ENCODE assay signal across 18 cellular contexts in the genomic region with DNA sequence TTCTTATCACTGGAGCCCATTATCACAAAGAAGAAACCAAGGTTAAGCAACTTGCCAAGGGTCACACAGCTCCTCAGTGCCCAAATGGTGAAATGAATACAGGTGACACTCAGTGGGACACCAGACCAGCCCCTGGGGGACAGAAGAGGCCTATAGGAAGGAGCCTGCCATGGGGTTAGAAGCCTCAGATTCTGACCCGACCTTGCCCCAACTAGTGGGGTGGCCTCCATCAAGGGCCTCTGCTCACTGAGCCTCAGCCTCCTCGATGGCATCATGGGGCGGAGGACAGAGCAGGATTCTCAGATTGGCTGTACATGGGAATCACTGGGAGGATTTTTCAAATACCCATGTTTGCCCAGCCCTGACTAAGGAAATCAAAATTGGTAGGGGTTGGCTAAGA.
"Had no signal": no experiment of that assay in that cellular context is flagged by ENCODE, and none has a peak within 500 bp of the region (broad histone marks: within the 10 kb centered on the region; RNA-seq: fewer than 3 reads in every experiment).

No MANE protein-coding gene starts in this region.

- DNase-seq: activated CD4-positive, CD25-positive, alpha-beta regulatory T cell; anterior cingulate cortex; effector CD8-positive, alpha-beta T cell; esophagus squamous epithelium; kidney glomerular epithelial cell; lower lobe of right lung; stimulated activated naive CD4-positive, alpha-beta T cell had no signal

- H3K27me3 ChIP-seq: ovary, tibial nerve had no signal

- H3K27ac ChIP-seq: epithelial cell of prostate, esophagus squamous epithelium, lower lobe of right lung, ovary, prostate gland, tibial nerve had no signal

- H3K36me3 ChIP-seq: esophagus squamous epithelium, lower lobe of right lung, ovary, prostate gland, tibial nerve had no signal

- H3K4me3 ChIP-seq: esophagus squamous epithelium, lower lobe of right lung, ovary, prostate gland, tibial nerve had no signal

- H3K27ac Mint-ChIP-seq: activated CD8-positive, alpha-beta memory T cell treated with anti-CD3 and anti-CD28 coated beads, Interleukin-2, amount 10 ng/mL, durations not matched to agents 7 days and 5 days; activated CD8-positive, alpha-beta T cell treated with anti-CD3 and anti-CD28 coated beads, Interleukin-2, amount 10 ng/mL, durations not matched to agents 7 days and 5 days; activated naive CD8-positive, alpha-beta T cell; activated T-helper 2 cell treated with anti-CD3 and anti-CD28 coated beads, Interferon-gamma antibody, Interleukin-2, Interleukin-4, amounts not matched to agents 10 μg/mL and 5 μg/mL and 100 μg/mL, durations not matched to agents 14 hours and 24 hours and 36 hours; natural killer cell had no signal

- H3K4me3 Mint-ChIP-seq: activated CD4-positive, alpha-beta T cell treated with anti-CD3 and anti-CD28 coated beads for 36 hours; activated CD8-positive, alpha-beta memory T cell treated with anti-CD3 and anti-CD28 coated beads, Interleukin-2, amount 10 ng/mL, durations not matched to agents 7 days and 5 days; activated CD8-positive, alpha-beta T cell treated with anti-CD3 and anti-CD28 coated beads, Interleukin-2, amount 10 ng/mL, durations not matched to agents 7 days and 5 days; activated naive CD8-positive, alpha-beta T cell; natural killer cell; T-helper 2 cell treated with Interferon-gamma antibody and Interleukin-4, amounts not matched to agents 5 μg/mL and 100 μg/mL, for 36 hours had no signal

- H3K9me3 Mint-ChIP-seq: activated T-helper 2 cell treated with anti-CD3 and anti-CD28 coated beads, Interferon-gamma antibody, Interleukin-2, Interleukin-4, amounts not matched to agents 10 μg/mL and 5 μg/mL and 100 μg/mL, durations not matched to agents 14 hours and 24 hours and 36 hours; natural killer cell; T-helper 2 cell treated with Interferon-gamma antibody and Interleukin-4, amounts not matched to agents 5 μg/mL and 100 μg/mL, for 36 hours had no signal

- H3K9me3 ChIP-seq: esophagus squamous epithelium, lower lobe of right lung, ovary, prostate gland, tibial nerve had no signal

- H3K36me3 Mint-ChIP-seq: activated CD8-positive, alpha-beta memory T cell treated with anti-CD3 and anti-CD28 coated beads, Interleukin-2, amount 10 ng/mL, durations not matched to agents 7 days and 5 days; activated naive CD8-positive, alpha-beta T cell; natural killer cell had no signal
